ENCODE assay signal across 1 cellular context in genomic region chr5:62412549-62413329, GRCh38.
TF ChIP-seq lines count a peak whose summit lies in the region.

Gene IPO11 (plus strand): TSS chr5:62412763. CDS start chr5:62437280, 24,517 bp downstream.

TF ChIP-seq in HepG2, 621 proteins besides CTCF, POLR2A, EP300 and RAD21 (continued from another document and continues in another):
- peak; percentile 98 for TF ChIP-seq SIN3B (IDR thresholded peaks at IDR 0.05; ENCODE audit: low read length)
- TF ChIP-seq ZNF33B (CRISPR knock-in tag; IDR thresholded peaks at IDR 0.05) = no peak
- TF ChIP-seq ZNF883 (CRISPR knock-in tag; IDR thresholded peaks at IDR 0.05; ENCODE audit: not compliant biosample characterization) = peak; percentile 35
- TF ChIP-seq TFDP1 (CRISPR knock-in tag; IDR thresholded peaks at IDR 0.05; ENCODE audit: borderline replicate concordance) = peak; percentile 98
- no peak for TF ChIP-seq ZBTB10 (CRISPR knock-in tag; IDR thresholded peaks at IDR 0.05; ENCODE audit: borderline replicate concordance)
- TF ChIP-seq LBX2 (CRISPR knock-in tag; IDR thresholded peaks at IDR 0.05; ENCODE audit: borderline replicate concordance) = no peak
- no peak for TF ChIP-seq ZNF878 (CRISPR knock-in tag; IDR thresholded peaks at IDR 0.05)
- peak; percentile 75; the same call in 1 of the 2 replicates for TF ChIP-seq BCL3 (CRISPR knock-in tag; IDR thresholded peaks at IDR 0.05)
- 0 out of 2 replicates have a peak, but pooled peaks have one; percentile 24 for TF ChIP-seq ZKSCAN1 (IDR thresholded peaks at IDR 0.05; ENCODE audit: low read length)
- no peak for TF ChIP-seq ZNF136 (CRISPR knock-in tag; IDR thresholded peaks at IDR 0.05; ENCODE audit: low read depth)
- no peak for TF ChIP-seq ZNF616 (CRISPR knock-in tag; IDR thresholded peaks at IDR 0.05; ENCODE audit: low read depth)
- peak; percentile 58; the same call in 1 of the 2 replicates for TF ChIP-seq DNMT3B (CRISPR knock-in tag; conservative IDR thresholded peaks at IDR 0.05)
- TF ChIP-seq SRSF4 (IDR thresholded peaks at IDR 0.05; ENCODE audit: low read depth, low read length, poor library complexity, severe bottlenecking) = no peak
- no peak for TF ChIP-seq RBM22 (optimal IDR thresholded peaks at IDR 0.05; ENCODE audit: low read length)
- no peak for TF ChIP-seq PRPF4 (IDR thresholded peaks at IDR 0.05; ENCODE audit: low read depth, low read length, poor library complexity, severe bottlenecking)
- TF ChIP-seq ZIK1 (CRISPR knock-in tag; IDR thresholded peaks at IDR 0.05; ENCODE audit: borderline replicate concordance, low read depth) = no peak
- no peak for TF ChIP-seq SMC3 (IDR thresholded peaks at IDR 0.05; ENCODE audit: low read length)
- 0 out of 2 replicates have a peak, but pooled peaks have one; percentile 41 for TF ChIP-seq ZNF879 (CRISPR knock-in tag; IDR thresholded peaks at IDR 0.05)
- no peak; the same call in 1 of the 2 replicates for TF ChIP-seq NFKB2 (CRISPR knock-in tag; IDR thresholded peaks at IDR 0.05; ENCODE audit: borderline replicate concordance)
- 0 out of 2 replicates have a peak, but pooled peaks have one; percentile 44 for TF ChIP-seq ZBTB21 (CRISPR knock-in tag; IDR thresholded peaks at IDR 0.05)
- no peak for TF ChIP-seq ZBTB8A (CRISPR knock-in tag; IDR thresholded peaks at IDR 0.05; ENCODE audit: borderline replicate concordance, low read depth)
- TF ChIP-seq MTA3 (CRISPR knock-in tag; IDR thresholded peaks at IDR 0.05) = no peak
- TF ChIP-seq KLF12 (CRISPR knock-in tag; IDR thresholded peaks at IDR 0.05; ENCODE audit: borderline replicate concordance) = no peak
- TF ChIP-seq KDM6A (CRISPR knock-in tag; IDR thresholded peaks at IDR 0.05; ENCODE audit: low read depth) = no peak
- TF ChIP-seq ZXDC (CRISPR knock-in tag; IDR thresholded peaks at IDR 0.05) = no peak
- peak; percentile 88 for TF ChIP-seq NFYC (CRISPR knock-in tag; IDR thresholded peaks at IDR 0.05)
- no peak for TF ChIP-seq CENPX (CRISPR knock-in tag; IDR thresholded peaks at IDR 0.05)
- peak; percentile 41; the same call in 1 of the 2 replicates for TF ChIP-seq ZNF275 (CRISPR knock-in tag; IDR thresholded peaks at IDR 0.05; ENCODE audit: borderline replicate concordance)
- TF ChIP-seq NCOA2 (CRISPR knock-in tag; IDR thresholded peaks at IDR 0.05) = peak; percentile 52
- peak; percentile 79 for TF ChIP-seq ZNF580 (CRISPR knock-in tag; IDR thresholded peaks at IDR 0.05; ENCODE audit: borderline replicate concordance, low read depth)
- no peak for TF ChIP-seq ZNF83 (CRISPR knock-in tag; IDR thresholded peaks at IDR 0.05; ENCODE audit: borderline replicate concordance)
- TF ChIP-seq HES4 (CRISPR knock-in tag; IDR thresholded peaks at IDR 0.05; ENCODE audit: borderline replicate concordance) = 0 out of 2 replicates have a peak, but pooled peaks have one; percentile 34
- peak; percentile 81 for TF ChIP-seq ZNF687 (CRISPR knock-in tag; IDR thresholded peaks at IDR 0.05)
- 0 out of 2 replicates have a peak, but pooled peaks have one; percentile 46 for TF ChIP-seq ZNF598 (CRISPR knock-in tag; IDR thresholded peaks at IDR 0.05; ENCODE audit: borderline replicate concordance)
- peak; percentile 75 to 79; a peak in 3 of 4 replicates for TF ChIP-seq HMGXB4 (CRISPR knock-in tag; IDR thresholded peaks at IDR 0.05; ENCODE audit: borderline replicate concordance in 1 of 2, low read depth in 1 of 2)
- TF ChIP-seq ZBTB37 (CRISPR knock-in tag; IDR thresholded peaks at IDR 0.05) = no peak
- TF ChIP-seq ATF7-NPFF (CRISPR knock-in tag; IDR thresholded peaks at IDR 0.05; ENCODE audit: low read depth) = peak; percentile 78
- peak; percentile 50 for TF ChIP-seq TMF1 (CRISPR knock-in tag; IDR thresholded peaks at IDR 0.05; ENCODE audit: low read depth)
- TF ChIP-seq NFE2L1 (CRISPR knock-in tag; IDR thresholded peaks at IDR 0.05; ENCODE audit: borderline replicate concordance) = no peak
- no peak for TF ChIP-seq ZNF282 (IDR thresholded peaks at IDR 0.05; ENCODE audit: partially characterized antibody)
- no peak for TF ChIP-seq DDIT3 (CRISPR knock-in tag; IDR thresholded peaks at IDR 0.05)
- TF ChIP-seq CBX5 (CRISPR knock-in tag; IDR thresholded peaks at IDR 0.05; ENCODE audit: borderline replicate concordance) = peak; percentile 64; the same call in 1 of the 2 replicates
- no peak for TF ChIP-seq TP53 (CRISPR knock-in tag; conservative IDR thresholded peaks at IDR 0.05)
- peak; percentile 100 for TF ChIP-seq POGZ (CRISPR knock-in tag; IDR thresholded peaks at IDR 0.05)
